In genomic region chr19:12801466-12802266, GRCh38 we compare ENCODE assay signal across 9 cellular contexts. TPM values are rescaled to one million over a fixed set of nuclear protein-coding genes. Genes with fewer than 3 reads are reported as not detected.
DNase-seq lines count a peak whose midpoint lies in the region; ATAC-seq, FAIRE-seq and TF ChIP-seq lines count a peak whose summit lies in the region.
"Had no signal": no experiment of that assay in that cellular context is flagged by ENCODE, and none has a peak within 500 bp of the region (broad histone marks: within the 10 kb centered on the region; RNA-seq: fewer than 3 reads in every experiment).

Gene PRDX2 (minus strand): TSS chr19:12801800. CDS start chr19:12801261, 539 bp downstream.
Gene THSD8 (plus strand): TSS chr19:12802069. CDS start chr19:12802072, 3 bp downstream.

- TF ChIP-seq POLR2A in GM19193 (IDR thresholded peaks at IDR 0.05; ENCODE audit: extremely low read depth, insufficient read depth, insufficient read length) = peak; percentile 88

- CTCF ChIA-PET in WTC11 (lab: Charles Lee) = interaction anchor here (0.5 to 14.0 kb wide), 13 partner anchors 9 to 191 kb away, joined by 3 to 341 read pairs (median 4); partner anchors contain the start of genes JUNB, RTBDN, ZNF490 and ZNF791

- peak within 1 kb of the TSS; percentile 87 for H3K4me3 Mint-ChIP-seq in WTC11

- peaks cover 4 to 5% of the 10 kb centered on the region in 2 donors for H3K36me3 ChIP-seq in small intestine (ENCODE audit: control insufficient read depth in 2 of 2, insufficient read depth in 2 of 2, low read length in 2 of 2)

- H3K9me3 Mint-ChIP-seq in WTC11 = no peaks in the 10 kb centered on the region

- peak; percentile 49 for ATAC-seq in WTC11
- ATAC-seq in HG03442 (IDR thresholded peaks at IDR 0.05; ENCODE audit: unreplicated experiment) = no peak

- 0 to 1% (median 0%) methylated on average over 50 to 78 of the region's 78 CpGs for WGBS in small intestine, 3 donors

- H3K27ac Mint-ChIP-seq in WTC11 = no peak within 1 kb of the TSS; the same call in 1 of the 2 replicates

- H3K4me3 ChIP-seq in small intestine (ENCODE audit: low read depth in 1 of 2, low read length in 2 of 2) = peak within 1 kb of the TSS; percentile 59 to 86

- no peaks in the 10 kb centered on the region for H3K27me3 ChIP-seq in small intestine (ENCODE audit: control insufficient read depth in 2 of 2, insufficient read depth in 2 of 2, low read length in 2 of 2)

- H3K27me3 Mint-ChIP-seq in WTC11 (ENCODE audit: low read depth) = peaks cover 4% of the 10 kb centered on the region; the same call in 1 of the 2 replicates

- POLR2A ChIA-PET in WTC11 (lab: Charles Lee) = interaction anchor here (0.6 to 2.0 kb wide), 3 partner anchors 10 to 1229 kb away, joined by 3 to 9 read pairs (median 4); partner anchors contain the start of gene JUNB

- peak; percentile 56 for DNase-seq in NCI-H2107 treated with DMSO at 0.1 percent for 48 hours (lab: John Stamatoyannopoulos, UW; ENCODE audit: unreplicated experiment)
- peak; percentile 82 for DNase-seq in WTC11 (ENCODE audit: low spot score)
- peak in 54 of 61 donors; percentile 16 to 87 (median 59) for DNase-seq in caudate nucleus (lab: John Stamatoyannopoulos, UW)
- peak; percentile 72 for DNase-seq in iris pigment epithelial cell (ENCODE audit: low read depth)
- DNase-seq in small intestine = peak; percentile 87

- H3K27ac ChIP-seq in 22Rv1 = peak within 1 kb of the TSS; percentile 85
- H3K27ac ChIP-seq in caudate nucleus (ENCODE audit: low read depth, low read length) = peak within 1 kb of the TSS; percentile 91
- H3K27ac ChIP-seq in small intestine (ENCODE audit: low read depth in 1 of 2, low read length in 1 of 2) = peak within 1 kb of the TSS; percentile 56 to 61

- peaks cover 21% of the 10 kb centered on the region for H3K36me3 Mint-ChIP-seq in WTC11

- H3K9me3 ChIP-seq in small intestine (ENCODE audit: control insufficient read depth, low read depth) = no peaks in the 10 kb centered on the region

- H3K4me1 ChIP-seq in small intestine (ENCODE audit: control insufficient read depth in 2 of 2, insufficient read depth in 1 of 2, low read depth in 1 of 2, low read length in 1 of 2) = peaks cover 3 to 4% of the 10 kb centered on the region in 2 donors

- FAIRE-seq in small intestine (lab: Jason Lieb, UNC) = no peak
- FAIRE-seq: G401.6 had no signal

- H3K4me1 Mint-ChIP-seq in WTC11 = peaks cover 21% of the 10 kb centered on the region

- TF ChIP-seq CTCF in 22Rv1 (IDR thresholded peaks at IDR 0.05) = no peak
- no peak for TF ChIP-seq CTCF in WTC11 (IDR thresholded peaks at IDR 0.05)

TF ChIP-seq in WTC11, 78 proteins besides CTCF, POLR2A, EP300 and RAD21 (continues in another document):
- TF ChIP-seq ZNF425 (CRISPR knock-in tag; conservative IDR thresholded peaks at IDR 0.05) (no peak), EMX1 (CRISPR knock-in tag; IDR thresholded peaks at IDR 0.05) (no peak), FOXJ3 (CRISPR knock-in tag; IDR thresholded peaks at IDR 0.05; ENCODE audit: borderline replicate concordance) (no peak), FOXK1 (CRISPR knock-in tag; IDR thresholded peaks at IDR 0.05) (peak; percentile 50; the same call in 1 of the 2 replicates), ZNF121 (CRISPR knock-in tag; IDR thresholded peaks at IDR 0.05) (no peak), GABPB1 (CRISPR knock-in tag; IDR thresholded peaks at IDR 0.05) (peak; percentile 21; the same call in 1 of the 2 replicates), CBFB (CRISPR knock-in tag; IDR thresholded peaks at IDR 0.05; ENCODE audit: low read depth) (0 out of 2 replicates have a peak, but pooled peaks have one; percentile 81), MLX (CRISPR knock-in tag; IDR thresholded peaks at IDR 0.05) (no peak), SMAD3 (CRISPR knock-in tag; IDR thresholded peaks at IDR 0.05; ENCODE audit: borderline replicate concordance) (peak; percentile 68; the same call in 1 of the 2 replicates), ZNF671 (CRISPR knock-in tag; IDR thresholded peaks at IDR 0.05) (no peak), ZBTB21 (CRISPR knock-in tag; IDR thresholded peaks at IDR 0.05; ENCODE audit: borderline replicate concordance) (peak; percentile 52; the same call in 1 of the 2 replicates), SOX15 (CRISPR knock-in tag; IDR thresholded peaks at IDR 0.05) (no peak), ZNF232 (CRISPR knock-in tag; IDR thresholded peaks at IDR 0.05) (peak; percentile 28; the same call in 1 of the 2 replicates), NFE2L1 (CRISPR knock-in tag; IDR thresholded peaks at IDR 0.05) (no peak; the same call in 1 of the 2 replicates), ZNF281 (CRISPR knock-in tag; IDR thresholded peaks at IDR 0.05) (no peak), SMAD4 (CRISPR knock-in tag; IDR thresholded peaks at IDR 0.05) (no peak), RELA (CRISPR knock-in tag; IDR thresholded peaks at IDR 0.05; ENCODE audit: borderline replicate concordance) (no peak; the same call in 1 of the 2 replicates), ELF4 (CRISPR knock-in tag; IDR thresholded peaks at IDR 0.05; ENCODE audit: low read depth) (0 out of 2 replicates have a peak, but pooled peaks have one; percentile 54)
- TF ChIP-seq, protein P1, sequence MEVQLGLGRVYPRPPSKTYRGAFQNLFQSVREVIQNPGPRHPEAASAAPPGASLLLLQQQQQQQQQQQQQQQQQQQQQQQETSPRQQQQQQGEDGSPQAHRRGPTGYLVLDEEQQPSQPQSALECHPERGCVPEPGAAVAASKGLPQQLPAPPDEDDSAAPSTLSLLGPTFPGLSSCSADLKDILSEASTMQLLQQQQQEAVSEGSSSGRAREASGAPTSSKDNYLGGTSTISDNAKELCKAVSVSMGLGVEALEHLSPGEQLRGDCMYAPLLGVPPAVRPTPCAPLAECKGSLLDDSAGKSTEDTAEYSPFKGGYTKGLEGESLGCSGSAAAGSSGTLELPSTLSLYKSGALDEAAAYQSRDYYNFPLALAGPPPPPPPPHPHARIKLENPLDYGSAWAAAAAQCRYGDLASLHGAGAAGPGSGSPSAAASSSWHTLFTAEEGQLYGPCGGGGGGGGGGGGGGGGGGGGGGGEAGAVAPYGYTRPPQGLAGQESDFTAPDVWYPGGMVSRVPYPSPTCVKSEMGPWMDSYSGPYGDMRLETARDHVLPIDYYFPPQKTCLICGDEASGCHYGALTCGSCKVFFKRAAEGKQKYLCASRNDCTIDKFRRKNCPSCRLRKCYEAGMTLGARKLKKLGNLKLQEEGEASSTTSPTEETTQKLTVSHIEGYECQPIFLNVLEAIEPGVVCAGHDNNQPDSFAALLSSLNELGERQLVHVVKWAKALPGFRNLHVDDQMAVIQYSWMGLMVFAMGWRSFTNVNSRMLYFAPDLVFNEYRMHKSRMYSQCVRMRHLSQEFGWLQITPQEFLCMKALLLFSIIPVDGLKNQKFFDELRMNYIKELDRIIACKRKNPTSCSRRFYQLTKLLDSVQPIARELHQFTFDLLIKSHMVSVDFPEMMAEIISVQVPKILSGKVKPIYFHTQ (CRISPR knock-in tag; IDR thresholded peaks at IDR 0.05) = no peak

RNA-seq across cellular contexts. Expression of gene PRDX2, which starts in this region (rescaled TPM):
- 378 to 447 TPM (median 447 TPM) in 3 replicates for total RNA-seq in WTC11 (2021)
- polyA plus RNA-seq in small intestine = 100 to 1,000 TPM; 390 to 523 (median 442) TPM

RNA-seq across cellular contexts. Expression of gene THSD8, which starts in this region (rescaled TPM):
- 30.1 to 50.2 TPM (median 47.0 TPM) in 3 replicates for total RNA-seq in WTC11 (2021)
- polyA plus RNA-seq in small intestine = 1 to 10 TPM in 2 of 3 donors, not detected in 1; 3.1 to 4.0 TPM
